8 cellular contexts compared by ENCODE assay signal in genomic region chr6:33692760-33693158, GRCh38.
DNase-seq lines count a peak whose midpoint lies in the region; ATAC-seq and TF ChIP-seq lines count a peak whose summit lies in the region.

No MANE protein-coding gene starts in this region.

- H3K36me3 ChIP-seq in DOHH2 (ENCODE audit: control insufficient read depth, low read length) (peaks cover 98% of the 10 kb centered on the region), brain microvascular endothelial cell (replicated peaks) (peaks cover 2% of the 10 kb centered on the region)

- DNase-seq in T-helper 2 cell treated with Interferon-gamma antibody and Interleukin-4, amounts not matched to agents 5 μg/mL and 100 μg/mL, for 36 hours (ENCODE audit: low spot score): peak; percentile 78
- DNase-seq in brain microvascular endothelial cell: peak; percentile 60
- no peak for DNase-seq in NCI-H446 (lab: John Stamatoyannopoulos, UW)
- DNase-seq in ecto neural progenitor cell (ENCODE audit: low spot score): no peak
- DNase-seq in NCI-H2107 treated with DMSO at 0.1 percent for 48 hours (lab: John Stamatoyannopoulos, UW; ENCODE audit: unreplicated experiment): no peak

- no peaks in the 10 kb centered on the region for H3K27me3 ChIP-seq in DOHH2 (ENCODE audit: control insufficient read depth, low read length)
- H3K27me3 ChIP-seq in brain microvascular endothelial cell (replicated peaks): no peaks in the 10 kb centered on the region

- peak overlapping the region; percentile 5; the same call in 1 of the 2 replicates for H3K27ac ChIP-seq in DOHH2 (ENCODE audit: low read depth, low read length)
- H3K27ac ChIP-seq in brain microvascular endothelial cell: no peak overlapping the region
- H3K27ac ChIP-seq in skin epidermis: peak overlapping the region in 18 of 21 experiments; percentile 35 to 91 (median 73)

- peak overlapping the region; percentile 15; the same call in 1 of the 2 replicates for H3K4me2 ChIP-seq in DOHH2 (ENCODE audit: low read length)

- in situ Hi-C loops in brain microvascular endothelial cell (cut with HindIII; ENCODE audit: low pct_ligation_motif_present, low sequenced_read_pairs): no loop called here

- no peaks in the 10 kb centered on the region for H3K9me2 ChIP-seq in DOHH2 (replicated peaks; ENCODE audit: control insufficient read depth, low read length)

- peaks cover 13% of the 10 kb centered on the region; the same call in 1 of the 2 replicates for H3F3A ChIP-seq in DOHH2 (ENCODE audit: control insufficient read depth, insufficient read depth)

- no peak for ATAC-seq in GM18520 (IDR thresholded peaks at IDR 0.05; ENCODE audit: unreplicated experiment)

- peaks cover 60% of the 10 kb centered on the region for H3K36me3 Mint-ChIP-seq in T-helper 2 cell treated with Interferon-gamma antibody and Interleukin-4, amounts not matched to agents 5 μg/mL and 100 μg/mL, for 36 hours (ENCODE audit: low read depth)

- H3K4me1 ChIP-seq in DOHH2 (ENCODE audit: control insufficient read depth, low read length): peaks cover 62% of the 10 kb centered on the region

- no peaks in the 10 kb centered on the region for H3K9me3 ChIP-seq in DOHH2 (ENCODE audit: control insufficient read depth, insufficient read depth, low read length)

- H3K4me3 ChIP-seq in DOHH2 (ENCODE audit: low read length): no peak overlapping the region
- no peak overlapping the region for H3K4me3 ChIP-seq in brain microvascular endothelial cell (ENCODE audit: low read depth, low read length)
- no peak overlapping the region for H3K4me3 ChIP-seq in skin epidermis

- no peaks in the 10 kb centered on the region for H3K27me3 Mint-ChIP-seq in T-helper 2 cell treated with Interferon-gamma antibody and Interleukin-4, amounts not matched to agents 5 μg/mL and 100 μg/mL, for 36 hours (ENCODE audit: low read depth)

- H3K4me3 Mint-ChIP-seq in T-helper 2 cell treated with Interferon-gamma antibody and Interleukin-4, amounts not matched to agents 5 μg/mL and 100 μg/mL, for 36 hours: peak overlapping the region; percentile 79

- peak overlapping the region; percentile 95 for H3K27ac Mint-ChIP-seq in T-helper 2 cell treated with Interferon-gamma antibody and Interleukin-4, amounts not matched to agents 5 μg/mL and 100 μg/mL, for 36 hours

- 0 out of 2 replicates have a peak, but pooled peaks cover 5% of the 10 kb centered on the region for H4K20me1 ChIP-seq in DOHH2 (ENCODE audit: control insufficient read depth, insufficient read depth, low read depth, low read length)

- H3K79me2 ChIP-seq in DOHH2 (ENCODE audit: control insufficient read depth, low read length): peaks cover 3% of the 10 kb centered on the region; the same call in 1 of the 2 replicates

- H3K9me3 Mint-ChIP-seq in T-helper 2 cell treated with Interferon-gamma antibody and Interleukin-4, amounts not matched to agents 5 μg/mL and 100 μg/mL, for 36 hours: no peaks in the 10 kb centered on the region

- H3K4me1 Mint-ChIP-seq in T-helper 2 cell treated with Interferon-gamma antibody and Interleukin-4, amounts not matched to agents 5 μg/mL and 100 μg/mL, for 36 hours (ENCODE audit: low read depth): peaks cover 47% of the 10 kb centered on the region

- TF ChIP-seq CTCF in DOHH2 (IDR thresholded peaks at IDR 0.05; ENCODE audit: low read depth, low read length, poor library complexity, severe bottlenecking) (no peak), brain microvascular endothelial cell (IDR thresholded peaks at IDR 0.05; ENCODE audit: low read depth, low read length, missing control alignments) (no peak)

Comparison
In these comparisons a context has a peak if more than half of its experiments do, and no peak if none do; other contexts are left out.
1. DNase-seq: peak in T-helper 2 cell treated with Interferon-gamma antibody and Interleukin-4, amounts not matched to agents 5 μg/mL and 100 μg/mL, for 36 hours (single experiment) and brain microvascular endothelial cell (single experiment); none in NCI-H446 (0 of 2), ecto neural progenitor cell (single experiment) and NCI-H2107 treated with DMSO at 0.1 percent for 48 hours (single experiment).